In the genomic region with DNA sequence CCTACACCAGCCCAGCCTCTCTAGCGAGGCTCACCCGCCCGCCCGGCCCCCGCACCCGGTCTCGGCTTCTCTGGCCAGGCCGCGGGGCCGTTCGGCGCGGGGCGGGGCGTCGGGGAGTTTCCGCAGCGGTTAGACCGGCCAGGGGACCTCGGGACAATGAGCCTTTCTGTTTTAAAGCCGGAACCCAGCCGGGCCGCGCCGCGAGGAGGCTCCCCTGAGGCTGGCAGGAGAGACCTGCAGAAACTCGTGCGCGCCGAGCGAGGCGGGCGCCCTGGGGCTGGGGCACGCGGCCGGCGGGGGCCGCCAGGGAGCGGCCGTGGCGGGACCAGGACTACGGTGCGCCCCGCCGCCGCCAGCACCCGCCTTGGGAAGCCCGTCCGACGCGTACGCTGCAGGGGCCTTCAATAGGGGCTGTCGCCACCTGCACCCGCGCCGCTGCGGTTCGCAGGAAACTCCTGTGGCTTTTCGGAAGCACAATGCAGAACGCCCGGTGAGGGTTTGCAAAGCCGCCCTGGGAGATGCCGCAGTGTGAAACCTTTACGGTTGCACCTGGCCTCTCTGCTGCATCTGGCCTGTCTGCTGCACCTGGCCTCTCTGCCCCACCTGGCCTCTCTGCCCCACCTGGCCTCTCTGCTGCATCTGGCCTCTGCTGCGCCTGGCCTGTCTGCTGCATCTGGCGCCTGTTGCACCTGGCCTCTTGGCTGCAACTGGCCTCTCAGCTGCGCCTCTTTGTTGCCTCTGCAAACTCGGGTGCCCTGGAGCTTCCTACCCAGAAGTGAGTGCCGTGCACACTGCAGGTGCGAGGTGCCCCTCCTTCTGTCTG, we compare ENCODE assay signal across 8 cellular contexts.
A peak's percentile ranks its signal among the peaks of the same experiment; 100 is the strongest.
DNase-seq lines count a peak whose midpoint lies in the region; TF ChIP-seq lines count a peak whose summit lies in the region.

No MANE protein-coding gene starts in this region.

- H3K27me3 Mint-ChIP-seq in HFFc6 (ENCODE audit: insufficient read depth): peaks cover 2% of the 10 kb centered on the region

- peak overlapping the region; percentile 81 for H3K4me3 Mint-ChIP-seq in HFFc6

- H3K9me3 Mint-ChIP-seq in HFFc6: 0 out of 2 replicates have a peak, but pooled peaks cover 5% of the 10 kb centered on the region

- H3K27ac Mint-ChIP-seq in HFFc6: no peak overlapping the region

- H3K4me3 ChIP-seq in GM12864 (ENCODE audit: low read depth, low read length): peak overlapping the region; percentile 54
- peak overlapping the region; percentile 40 to 46 for H3K4me3 ChIP-seq in cardiac fibroblast (replicated peaks in 1 of 2; ENCODE audit: low read depth in 2 of 2, low read length in 2 of 2)

- H3K4me1 Mint-ChIP-seq in HFFc6 (ENCODE audit: low read depth): peaks cover 5% of the 10 kb centered on the region; the same call in 1 of the 2 replicates

- peak; percentile 67 for DNase-seq in GM12864 (ENCODE audit: low read depth)
- DNase-seq in HFFc6: peak; percentile 29
- DNase-seq in NCI-H1092 (lab: John Stamatoyannopoulos, UW): peak; percentile 86
- DNase-seq in UCSD-AML1 (lab: John Stamatoyannopoulos, UW; ENCODE audit: unreplicated experiment): peak; percentile 49
- peak; percentile 12 to 17 for DNase-seq in cardiac fibroblast (ENCODE audit: low read depth in 2 of 2)
- peak; percentile 56 for DNase-seq in kidney tubule cell (ENCODE audit: low spot score)
- peak; percentile 46 for DNase-seq in stimulated activated CD4-positive, alpha-beta T cell treated with anti-CD3 and anti-CD28 coated beads, Interleukin-4, amount 100 ng/mL, for 1 hour
- DNase-seq in cortex of kidney (lab: John Stamatoyannopoulos, UW): no peak

- TF ChIP-seq CTCF in GM12864 (IDR thresholded peaks at IDR 0.05; ENCODE audit: low read depth, low read length, missing control alignments): no peak
- no peak for TF ChIP-seq CTCF in HFFc6 (IDR thresholded peaks at IDR 0.05)
- no peak for TF ChIP-seq CTCF in cardiac fibroblast (IDR thresholded peaks at IDR 0.05; ENCODE audit: low read depth, low read length)

- no peaks in the 10 kb centered on the region for H3K36me3 Mint-ChIP-seq in HFFc6 (ENCODE audit: low read depth)
